1 cellular context compared by ENCODE assay signal in genomic region chr2:232658217-232658785, GRCh38.
TF ChIP-seq lines count a peak whose summit lies in the region.

No MANE protein-coding gene starts in this region.

TF ChIP-seq in GM23338, 12 proteins besides CTCF, POLR2A, EP300 and RAD21 (continued from another document):
- TF ChIP-seq ZNF462 (CRISPR knock-in tag; IDR thresholded peaks at IDR 0.05) = no peak
- TF ChIP-seq ZNF114 (CRISPR knock-in tag; IDR thresholded peaks at IDR 0.05) = no peak
- TF ChIP-seq ZNF331 (CRISPR knock-in tag; IDR thresholded peaks at IDR 0.05; ENCODE audit: low read depth) = no peak
- no peak for TF ChIP-seq POLR2AphosphoS5 (IDR thresholded peaks at IDR 0.05; ENCODE audit: low read depth)
- TF ChIP-seq CREB1 (CRISPR knock-in tag; IDR thresholded peaks at IDR 0.05; ENCODE audit: low read depth) = no peak
- TF ChIP-seq NANOG (IDR thresholded peaks at IDR 0.05; ENCODE audit: borderline replicate concordance) = no peak
- TF ChIP-seq REST (IDR thresholded peaks at IDR 0.05; ENCODE audit: unreplicated experiment) = no peak
- no peak for TF ChIP-seq STAT1 (IDR thresholded peaks at IDR 0.05; ENCODE audit: unreplicated experiment)
- TF ChIP-seq JUNB (IDR thresholded peaks at IDR 0.05; ENCODE audit: unreplicated experiment) = no peak
